Comparison of ENCODE assay signal across 17 cellular contexts in genomic region chr18:49648326-49648725, GRCh38.
DNase-seq lines count a peak whose midpoint lies in the region; TF ChIP-seq lines count a peak whose summit lies in the region.
"Had no signal": no experiment of that assay in that cellular context is flagged by ENCODE, and none has a peak within 500 bp of the region (broad histone marks: within the 10 kb centered on the region; RNA-seq: fewer than 3 reads in every experiment).

No MANE protein-coding gene starts in this region.

- no peak for TF ChIP-seq CTCF in glutamatergic neuron (IDR thresholded peaks at IDR 0.05; ENCODE audit: partially characterized antibody, unreplicated experiment)
- TF ChIP-seq CTCF in smooth muscle cell (IDR thresholded peaks at IDR 0.05; ENCODE audit: borderline replicate concordance, insufficient read depth, poor library complexity, severe bottlenecking) = no peak

- H3K27me3 ChIP-seq in muscle layer of colon (ENCODE audit: control insufficient read depth in 1 of 2, insufficient read depth in 2 of 2, low read length in 2 of 2) = no peaks in the 10 kb centered on the region
- H3K27me3 ChIP-seq in smooth muscle cell (ENCODE audit: low read depth) = no peaks in the 10 kb centered on the region
- H3K27me3 ChIP-seq: foreskin keratinocyte, neutrophil had no signal

- DNase-seq in amniotic epithelial cell (ENCODE audit: low read depth) (peak; percentile 47), glutamatergic neuron (peak; percentile 34), smooth muscle cell (lab: John Stamatoyannopoulos, UW; ENCODE audit: unreplicated experiment) (no peak), GF-D8 (lab: John Stamatoyannopoulos, UW) (no peak), ecto neural progenitor cell (ENCODE audit: low spot score) (no peak)
- no peak for DNase-seq in activated CD4-positive, alpha-beta T cell treated with anti-CD3 and anti-CD28 coated beads for 4 hours
- DNase-seq: activated CD4-positive, alpha-beta T cell treated with anti-CD3 and anti-CD28 coated beads for 36 hours; CD4-positive, alpha-beta memory T cell; NCI-H2171 treated with DMSO at 0.1 percent for 48 hours; NCI-H526 treated with DMSO at 0.1 percent for 48 hours; SW 1271 had no signal

- H3K9me3 Mint-ChIP-seq in glutamatergic neuron (ENCODE audit: unreplicated experiment) = no peaks in the 10 kb centered on the region
- H3K9me3 Mint-ChIP-seq: activated naive CD4-positive, alpha-beta T cell treated with anti-CD3 and anti-CD28 coated beads, Interleukin-2, amount 50 U/mL, for 72 hours; CD4-positive, alpha-beta memory T cell; stimulated activated effector memory CD8-positive, alpha-beta T cell treated with anti-CD3 and anti-CD28 coated beads, Interleukin-12 subunit alpha, Interleukin-12 subunit beta, amount 100 ng/mL, for 72 hours had no signal

- no peaks in the 10 kb centered on the region for H4K20me1 ChIP-seq in smooth muscle cell (ENCODE audit: low read depth)

- H3K27ac Mint-ChIP-seq in glutamatergic neuron (ENCODE audit: unreplicated experiment) = peak overlapping the region; percentile 79
- H3K27ac Mint-ChIP-seq: activated CD4-positive, alpha-beta T cell treated with anti-CD3 and anti-CD28 coated beads for 36 hours; activated naive CD4-positive, alpha-beta T cell treated with anti-CD3 and anti-CD28 coated beads, Interleukin-2, amount 50 U/mL, for 72 hours; CD4-positive, alpha-beta memory T cell; stimulated activated effector memory CD8-positive, alpha-beta T cell treated with anti-CD3 and anti-CD28 coated beads, Interleukin-12 subunit alpha, Interleukin-12 subunit beta, amount 100 ng/mL, for 72 hours had no signal

- H3K4me1 ChIP-seq in muscle layer of colon (ENCODE audit: insufficient read depth, low read length) (peaks cover 24% of the 10 kb centered on the region), smooth muscle cell (ENCODE audit: low read depth) (peaks cover 10% of the 10 kb centered on the region)

- peak overlapping the region; percentile 32 for H3K27ac ChIP-seq in muscle layer of colon (ENCODE audit: low read depth, low read length)
- peak overlapping the region; percentile 32 for H3K27ac ChIP-seq in smooth muscle cell (ENCODE audit: low read depth)
- H3K27ac ChIP-seq: foreskin keratinocyte, neutrophil had no signal

- H3K9ac ChIP-seq in muscle layer of colon (ENCODE audit: low read length) = no peak overlapping the region
- H3K9ac ChIP-seq in smooth muscle cell (ENCODE audit: low read depth) = no peak overlapping the region

- 78% methylated on average over 5 of the region's 5 CpGs for WGBS in smooth muscle cell (ENCODE audit: low lambda C conversion rate)

- no peaks in the 10 kb centered on the region for H3K27me3 Mint-ChIP-seq in glutamatergic neuron (ENCODE audit: unreplicated experiment)

- peak overlapping the region; percentile 20 for H3K4me2 ChIP-seq in smooth muscle cell

- H3F3A ChIP-seq in smooth muscle cell (ENCODE audit: low read depth) = peaks cover 3% of the 10 kb centered on the region

- H3K79me2 ChIP-seq in smooth muscle cell (ENCODE audit: low read depth) = no peaks in the 10 kb centered on the region

- H3K9me3 ChIP-seq in muscle layer of colon (ENCODE audit: low read length) (no peaks in the 10 kb centered on the region), smooth muscle cell (replicated peaks; ENCODE audit: low read depth) (no peaks in the 10 kb centered on the region)
- H3K9me3 ChIP-seq: neutrophil had no signal

- no peaks in the 10 kb centered on the region for H3K36me3 Mint-ChIP-seq in glutamatergic neuron (ENCODE audit: unreplicated experiment)
- H3K36me3 Mint-ChIP-seq: activated naive CD4-positive, alpha-beta T cell treated with anti-CD3 and anti-CD28 coated beads, Interleukin-2, amount 50 U/mL, for 72 hours; CD4-positive, alpha-beta memory T cell; stimulated activated effector memory CD8-positive, alpha-beta T cell treated with anti-CD3 and anti-CD28 coated beads, Interleukin-12 subunit alpha, Interleukin-12 subunit beta, amount 100 ng/mL, for 72 hours had no signal

- H3K4me1 Mint-ChIP-seq in glutamatergic neuron (ENCODE audit: low read depth, unreplicated experiment) = peaks cover 12% of the 10 kb centered on the region

- H3K4me3 ChIP-seq in muscle layer of colon (ENCODE audit: low read depth in 1 of 2, low read length in 2 of 2) (no peak overlapping the region), smooth muscle cell (no peak overlapping the region)
- H3K4me3 ChIP-seq: K562 had no signal

- H3K4me3 Mint-ChIP-seq in glutamatergic neuron (ENCODE audit: unreplicated experiment) = peak overlapping the region; percentile 13
- H3K4me3 Mint-ChIP-seq: activated CD4-positive, alpha-beta T cell treated with anti-CD3 and anti-CD28 coated beads for 36 hours; CD4-positive, alpha-beta memory T cell; stimulated activated effector memory CD8-positive, alpha-beta T cell treated with anti-CD3 and anti-CD28 coated beads, Interleukin-12 subunit alpha, Interleukin-12 subunit beta, amount 100 ng/mL, for 72 hours had no signal

- no peaks in the 10 kb centered on the region for H3K36me3 ChIP-seq in muscle layer of colon (ENCODE audit: insufficient read depth, low read length)
- H3K36me3 ChIP-seq in smooth muscle cell (ENCODE audit: low read depth) = no peaks in the 10 kb centered on the region
- H3K36me3 ChIP-seq: neutrophil had no signal

- H2AFZ ChIP-seq in smooth muscle cell (ENCODE audit: low read depth) = no peak overlapping the region

Comparison
In these comparisons a context has a peak if more than half of its experiments do, and no peak if none do; other contexts are left out.
1. DNase-seq: peak in amniotic epithelial cell (single experiment) and glutamatergic neuron (single experiment); none in smooth muscle cell (single experiment), activated CD4-positive, alpha-beta T cell treated with anti-CD3 and anti-CD28 coated beads for 4 hours (0 of 2), GF-D8 (single experiment) and ecto neural progenitor cell (single experiment).